Comparison of ENCODE assay signal across 17 cellular contexts in the genomic region with DNA sequence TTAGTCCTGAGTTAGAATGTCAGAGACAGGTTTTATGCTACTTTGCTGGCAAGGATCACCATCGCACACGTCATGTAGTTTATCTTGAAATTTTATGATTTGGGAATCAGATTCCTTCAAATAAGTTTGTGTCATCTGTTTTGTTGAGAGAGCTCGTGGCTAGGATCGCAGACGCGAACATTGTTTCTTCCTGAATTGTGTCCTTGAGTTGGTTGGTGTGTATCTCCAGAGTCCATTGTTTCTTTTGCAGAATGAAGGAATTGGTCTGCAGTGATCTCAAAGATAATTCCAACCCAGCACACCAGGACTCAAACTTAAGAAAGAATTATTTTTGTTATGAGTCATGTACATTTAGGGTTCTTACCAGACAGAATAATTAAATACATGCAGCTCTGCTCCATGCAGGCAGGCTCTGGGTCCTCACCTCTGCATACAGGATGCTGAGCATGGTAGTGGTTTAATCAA. TPM values are rescaled to one million over a fixed set of nuclear protein-coding genes. Genes with fewer than 3 reads are reported as not detected.
A peak's percentile ranks its signal among the peaks of the same experiment; 100 is the strongest.
DNase-seq lines count a peak whose midpoint lies in the region; ATAC-seq, FAIRE-seq and TF ChIP-seq lines count a peak whose summit lies in the region.
"Had no signal": no experiment of that assay in that cellular context is flagged by ENCODE, and none has a peak within 500 bp of the region (broad histone marks: within the 10 kb centered on the region; RNA-seq: fewer than 3 reads in every experiment).

No MANE protein-coding gene starts in this region.

- H3K9me2 ChIP-seq in SK-N-SH: no peaks in the 10 kb centered on the region

- TF ChIP-seq EP300 in SK-N-SH (IDR thresholded peaks at IDR 0.05; ENCODE audit: borderline replicate concordance in 1 of 2, low read depth in 1 of 2, low read length in 1 of 2): peak in 1 of 2 experiments; percentile 71; a peak in 1 of 4 replicates

- H3K36me3 ChIP-seq in SK-N-SH (replicated peaks in 1 of 2; ENCODE audit: control insufficient read depth in 1 of 2, insufficient read depth in 2 of 2, low read length in 1 of 2) (peaks cover 0 to 24% of the 10 kb centered on the region in 2 experiments), smooth muscle cell (ENCODE audit: low read depth) (no peaks in the 10 kb centered on the region), thyroid gland (no peaks in the 10 kb centered on the region)
- H3K36me3 ChIP-seq: left lung had no signal

- H3K4me1 ChIP-seq in SK-N-SH (ENCODE audit: control insufficient read depth in 1 of 2, insufficient read depth in 2 of 2, low read depth in 1 of 2, low read length in 1 of 2) (peaks cover 35 to 71% of the 10 kb centered on the region in 2 experiments), smooth muscle cell (ENCODE audit: low read depth) (peaks cover 13% of the 10 kb centered on the region), thyroid gland (peaks cover 5 to 11% of the 10 kb centered on the region in 2 donors)

- TF ChIP-seq POLR2A in thyroid gland (IDR thresholded peaks at IDR 0.05) (no peak), GM12892 (IDR thresholded peaks at IDR 0.05; ENCODE audit: low read depth, low read length) (no peak)

- no peak for TF ChIP-seq CTCF in SK-N-SH (IDR thresholded peaks at IDR 0.05)
- TF ChIP-seq CTCF in smooth muscle cell (IDR thresholded peaks at IDR 0.05; ENCODE audit: borderline replicate concordance, insufficient read depth, poor library complexity, severe bottlenecking): no peak
- TF ChIP-seq CTCF in thyroid gland (IDR thresholded peaks at IDR 0.05): no peak

- H3K4me3 ChIP-seq in SK-N-SH (ENCODE audit: low read depth in 2 of 2, low read length in 1 of 2): peak overlapping the region in 1 of 2 experiments; percentile 17; a peak in 1 of 4 replicates
- no peak overlapping the region for H3K4me3 ChIP-seq in smooth muscle cell
- H3K4me3 ChIP-seq in thyroid gland (replicated peaks in 1 of 3): no peak overlapping the region
- H3K4me3 ChIP-seq: left lung had no signal

- peak overlapping the region; percentile 11 for H3K4me3 Mint-ChIP-seq in activated naive CD4-positive, alpha-beta T cell treated with anti-CD3 and anti-CD28 coated beads, Interleukin-2, amount 50 U/mL, for 24 hours
- H3K4me3 Mint-ChIP-seq: activated B cell treated with CpG ODN at 0.5 μM for 24 hours had no signal

- CTCF ChIA-PET in SK-N-SH (lab: Yijun Ruan, JAX): interaction anchor here (0.8 to 1.9 kb wide), 4 partner anchors 18 to 73 kb away, joined by 3 to 6 read pairs (median 4); no protein-coding TSS in a partner anchor

- no peaks in the 10 kb centered on the region for H3K9me3 Mint-ChIP-seq in activated naive CD4-positive, alpha-beta T cell treated with anti-CD3 and anti-CD28 coated beads, Interleukin-2, amount 50 U/mL, for 24 hours
- no peaks in the 10 kb centered on the region for H3K9me3 Mint-ChIP-seq in activated naive CD4-positive, alpha-beta T cell treated with anti-CD3 and anti-CD28 coated beads, Interleukin-2, amount 50 U/mL, for 72 hours
- H3K9me3 Mint-ChIP-seq: activated B cell treated with CpG ODN at 0.5 μM for 24 hours had no signal

- 42% methylated on average over 6 of the region's 6 CpGs for WGBS in SK-N-SH (ENCODE audit: low lambda C conversion rate)
- WGBS in smooth muscle cell (ENCODE audit: low lambda C conversion rate): 79% methylated on average over 6 of the region's 6 CpGs
- 79 to 83% methylated on average over 6 of the region's 6 CpGs for WGBS in thyroid gland, 2 donors

- peaks cover 64% of the 10 kb centered on the region for H3F3A ChIP-seq in SK-N-SH (replicated peaks; ENCODE audit: insufficient read depth)
- no peaks in the 10 kb centered on the region for H3F3A ChIP-seq in smooth muscle cell (ENCODE audit: low read depth)

- H3K27ac Mint-ChIP-seq in activated naive CD4-positive, alpha-beta T cell treated with anti-CD3 and anti-CD28 coated beads, Interleukin-2, amount 50 U/mL, for 24 hours: no peak overlapping the region
- no peak overlapping the region for H3K27ac Mint-ChIP-seq in activated naive CD4-positive, alpha-beta T cell treated with anti-CD3 and anti-CD28 coated beads, Interleukin-2, amount 50 U/mL, for 72 hours
- H3K27ac Mint-ChIP-seq: activated B cell treated with CpG ODN at 0.5 μM for 24 hours had no signal

- H3K27me3 ChIP-seq in SK-N-SH (ENCODE audit: insufficient read depth) (no peaks in the 10 kb centered on the region), smooth muscle cell (ENCODE audit: low read depth) (no peaks in the 10 kb centered on the region), thyroid gland (no peaks in the 10 kb centered on the region)
- H3K27me3 ChIP-seq: left lung had no signal

- no peak overlapping the region; the same call in 1 of the 2 replicates for H3K9ac ChIP-seq in SK-N-SH
- no peak overlapping the region for H3K9ac ChIP-seq in smooth muscle cell (ENCODE audit: low read depth)

- H3K9me3 ChIP-seq in SK-N-SH (no peaks in the 10 kb centered on the region), smooth muscle cell (replicated peaks; ENCODE audit: low read depth) (no peaks in the 10 kb centered on the region), thyroid gland (no peaks in the 10 kb centered on the region)
- H3K9me3 ChIP-seq: left lung had no signal

- no peak for DNase-seq in activated naive CD4-positive, alpha-beta T cell treated with anti-CD3 and anti-CD28 coated beads, Interleukin-2, amount 50 U/mL, for 72 hours (ENCODE audit: low spot score in 2 of 2)
- DNase-seq in SK-N-SH: no peak
- DNase-seq in fibroblast of gingiva (ENCODE audit: low read depth): peak; percentile 44
- DNase-seq in smooth muscle cell (lab: John Stamatoyannopoulos, UW; ENCODE audit: unreplicated experiment): no peak
- DNase-seq in thyroid gland: no peak
- no peak for DNase-seq in GM12892 (ENCODE audit: insufficient read length)
- DNase-seq: activated B cell treated with CpG ODN at 0.5 μM for 24 hours; activated naive CD4-positive, alpha-beta T cell; central memory CD4-positive, alpha-beta T cell; left lung; NCI-H1930; NCI-H526 treated with DMSO at 0.1 percent for 48 hours; stimulated activated CD4-positive, alpha-beta T cell treated with anti-CD3 and anti-CD28 coated beads, Interleukin-15, amount 100 ng/mL, for 24 hours had no signal

- H3K27me3 Mint-ChIP-seq in activated naive CD4-positive, alpha-beta T cell treated with anti-CD3 and anti-CD28 coated beads, Interleukin-2, amount 50 U/mL, for 24 hours: no peaks in the 10 kb centered on the region
- H3K27me3 Mint-ChIP-seq: activated B cell treated with CpG ODN at 0.5 μM for 24 hours had no signal

- no peak overlapping the region for H2AFZ ChIP-seq in SK-N-SH (ENCODE audit: low read depth)
- H2AFZ ChIP-seq in smooth muscle cell (ENCODE audit: low read depth): no peak overlapping the region

- H3K4me2 ChIP-seq in SK-N-SH (peak overlapping the region; percentile 66), smooth muscle cell (peak overlapping the region; percentile 21)

- POLR2A ChIA-PET in SK-N-SH (lab: Yijun Ruan, JAX): no interaction called here

- ATAC-seq in activated naive CD4-positive, alpha-beta T cell treated with anti-CD3 and anti-CD28 coated beads, Interleukin-2, amount 50 U/mL, for 72 hours: no peak
- ATAC-seq in HG02610 (IDR thresholded peaks at IDR 0.05; ENCODE audit: unreplicated experiment): no peak
- ATAC-seq: left lung had no signal

- no peak for FAIRE-seq in GM12892 (lab: Jason Lieb, UNC)
- FAIRE-seq: A204.1, RCC 7860 had no signal

- intact Hi-C loops in thyroid gland (cut with DNase I): no loop called here

- H3K79me2 ChIP-seq in SK-N-SH (ENCODE audit: insufficient read depth): peaks cover 96% of the 10 kb centered on the region
- no peaks in the 10 kb centered on the region for H3K79me2 ChIP-seq in smooth muscle cell (ENCODE audit: low read depth)

- peaks cover 8% of the 10 kb centered on the region for H3K36me3 Mint-ChIP-seq in activated naive CD4-positive, alpha-beta T cell treated with anti-CD3 and anti-CD28 coated beads, Interleukin-2, amount 50 U/mL, for 24 hours
- H3K36me3 Mint-ChIP-seq in activated naive CD4-positive, alpha-beta T cell treated with anti-CD3 and anti-CD28 coated beads, Interleukin-2, amount 50 U/mL, for 72 hours: peaks cover 0 to 39% of the 10 kb centered on the region in 2 donors

- H3K27ac ChIP-seq in SK-N-SH (ENCODE audit: low read depth in 2 of 2, low read length in 1 of 2) (peak overlapping the region; percentile 70 to 84), smooth muscle cell (ENCODE audit: low read depth) (no peak overlapping the region), thyroid gland (no peak overlapping the region)
- H3K27ac ChIP-seq: left lung had no signal

- TF ChIP-seq RAD21 in SK-N-SH (IDR thresholded peaks at IDR 0.05; ENCODE audit: low read length): no peak

- H3K4me1 Mint-ChIP-seq in activated naive CD4-positive, alpha-beta T cell treated with anti-CD3 and anti-CD28 coated beads, Interleukin-2, amount 50 U/mL, for 24 hours: peaks cover 87% of the 10 kb centered on the region
- H3K4me1 Mint-ChIP-seq: activated B cell treated with CpG ODN at 0.5 μM for 24 hours had no signal

- peaks cover 79% of the 10 kb centered on the region for H4K20me1 ChIP-seq in SK-N-SH (ENCODE audit: insufficient read depth)
- no peaks in the 10 kb centered on the region for H4K20me1 ChIP-seq in smooth muscle cell (ENCODE audit: low read depth)

TF ChIP-seq in SK-N-SH, 30 proteins besides CTCF, POLR2A, EP300 and RAD21 (continues in another document):
- TF ChIP-seq GATA2 (CRISPR knock-in tag; IDR thresholded peaks at IDR 0.05) (no peak), TEAD4 (IDR thresholded peaks at IDR 0.05; ENCODE audit: borderline replicate concordance, insufficient read depth) (peak; percentile 68; the same call in 1 of the 2 replicates), MEF2A (IDR thresholded peaks at IDR 0.05; ENCODE audit: borderline replicate concordance, low read depth) (no peak), SMC3 (IDR thresholded peaks at IDR 0.05; ENCODE audit: low read depth, low read length) (no peak), PBX3 (IDR thresholded peaks at IDR 0.05) (peak; percentile 72), RXRA (IDR thresholded peaks at IDR 0.05; ENCODE audit: borderline replicate concordance, low read depth) (peak; percentile 54; the same call in 1 of the 2 replicates)

RNA-seq across cellular contexts. Expression of gene PRKCA, which starts 51.6 kb away (rescaled TPM):
- total RNA-seq in activated naive CD4-positive, alpha-beta T cell treated with anti-CD3 and anti-CD28 coated beads, Interleukin-2, amount 50 U/mL, for 72 hours: 100 to 1,000 TPM; 104 to 119 TPM
- polyA plus RNA-seq in SK-N-SH (2012; rRNA removed) (108 and 123 TPM in 2 replicates), smooth muscle cell (0.78 and 2.9 TPM in 2 replicates)
- polyA plus RNA-seq in SK-N-SH (2012; cell fraction: cytosol; rRNA removed): 111 and 128 TPM in 2 replicates
- polyA plus RNA-seq in SK-N-SH (2012; cell fraction: nucleus; rRNA removed): 126 and 178 TPM in 2 replicates
- total RNA-seq in smooth muscle cell (4.3 and 7.1 TPM in 2 replicates), thyroid gland (10 to 100 TPM in 3 of 4 donors, 1 to 10 TPM in 1; 6.7 to 24.2 (median 15.3) TPM)
- 0.06 TPM for polyA plus RNA-seq in GM12892 (2012; ENCODE audit: missing spikeins)

Comparison
In these comparisons a context has a peak if more than half of its experiments do, and no peak if none do; other contexts are left out.
1. H3K27ac ChIP-seq: peak in SK-N-SH (2 of 2); none in smooth muscle cell (single experiment) and thyroid gland (0 of 3).
2. RNA of gene PRKCA, which starts 51.6 kb away (total RNA-seq): 104 to 119 TPM in activated naive CD4-positive, alpha-beta T cell treated with anti-CD3 and anti-CD28 coated beads, Interleukin-2, amount 50 U/mL, for 72 hours; 6.7 to 24.2 TPM in thyroid gland and 4.3 to 7.1 TPM in smooth muscle cell; every median in the first group is over 4 times any median in the second.